In genomic region chr2:160411167-160411566, GRCh38 we compare ENCODE assay signal across 8 cellular contexts.
DNase-seq lines count a peak whose midpoint lies in the region; ATAC-seq and TF ChIP-seq lines count a peak whose summit lies in the region.

No MANE protein-coding gene starts in this region.

- H3K4me3 ChIP-seq in GM08714 (ENCODE audit: low read length) (peak overlapping the region; percentile 21; the same call in 1 of the 2 replicates), HL-60 (replicated peaks; ENCODE audit: insufficient read depth, low read length) (no peak overlapping the region), HAP-1 (no peak overlapping the region)

- H3K4me3 Mint-ChIP-seq in activated CD4-positive, alpha-beta T cell treated with anti-CD3 and anti-CD28 coated beads, Interleukin-2, amount 10 ng/mL, durations not matched to agents 7 days and 5 days = peak overlapping the region; percentile 57

- no peaks in the 10 kb centered on the region for H3K9me3 Mint-ChIP-seq in activated CD4-positive, alpha-beta T cell treated with anti-CD3 and anti-CD28 coated beads, Interleukin-2, amount 10 ng/mL, durations not matched to agents 7 days and 5 days

- peak; percentile 23 for ATAC-seq in left lobe of liver
- no peak for ATAC-seq in HG02938 (IDR thresholded peaks at IDR 0.05; ENCODE audit: unreplicated experiment)

- POLR2A ChIA-PET in activated CD4-positive, alpha-beta T cell treated with anti-CD3 and anti-CD28 coated beads, Interleukin-2, amount 10 ng/mL, durations not matched to agents 7 days and 5 days (lab: Charles Lee) = no interaction called here
- POLR2A ChIA-PET in GM10248 (lab: Yijun Ruan, JAX) = no interaction called here

- H3K9me3 ChIP-seq in HAP-1 = no peaks in the 10 kb centered on the region

- no peaks in the 10 kb centered on the region for H3K36me3 ChIP-seq in HAP-1 (replicated peaks)

- peaks cover 26% of the 10 kb centered on the region for H3K36me3 Mint-ChIP-seq in activated CD4-positive, alpha-beta T cell treated with anti-CD3 and anti-CD28 coated beads, Interleukin-2, amount 10 ng/mL, durations not matched to agents 7 days and 5 days (ENCODE audit: low read depth)

- H3K4me1 Mint-ChIP-seq in activated CD4-positive, alpha-beta T cell treated with anti-CD3 and anti-CD28 coated beads, Interleukin-2, amount 10 ng/mL, durations not matched to agents 7 days and 5 days = peaks cover 69% of the 10 kb centered on the region

- H3K27me3 ChIP-seq in HL-60 (ENCODE audit: insufficient read depth, poor library complexity, severe bottlenecking) (no peaks in the 10 kb centered on the region), HAP-1 (ENCODE audit: low read depth) (no peaks in the 10 kb centered on the region)

- peak overlapping the region; percentile 94 for H3K27ac Mint-ChIP-seq in activated CD4-positive, alpha-beta T cell treated with anti-CD3 and anti-CD28 coated beads, Interleukin-2, amount 10 ng/mL, durations not matched to agents 7 days and 5 days

- DNase-seq in HL-60 (ENCODE audit: low read depth in 1 of 2, low spot score in 1 of 2) = peak; percentile 26 to 70
- peak; percentile 57 for DNase-seq in activated CD4-positive, alpha-beta T cell treated with anti-CD3 and anti-CD28 coated beads, Interleukin-2, amount 10 ng/mL, durations not matched to agents 7 days and 5 days
- DNase-seq in left lobe of liver (ENCODE audit: low spot score) = no peak
- DNase-seq in T1000 (lab: John Stamatoyannopoulos, UW) = no peak
- DNase-seq in HAP-1 (ENCODE audit: low spot score in 2 of 2) = no peak
- DNase-seq in GM10248 (ENCODE audit: extremely low spot score) = no peak

- H3K27me3 Mint-ChIP-seq in activated CD4-positive, alpha-beta T cell treated with anti-CD3 and anti-CD28 coated beads, Interleukin-2, amount 10 ng/mL, durations not matched to agents 7 days and 5 days = no peaks in the 10 kb centered on the region

- H3K4me1 ChIP-seq in HAP-1 = peaks cover 13% of the 10 kb centered on the region

- CTCF ChIA-PET in activated CD4-positive, alpha-beta T cell treated with anti-CD3 and anti-CD28 coated beads, Interleukin-2, amount 10 ng/mL, durations not matched to agents 7 days and 5 days (lab: Charles Lee) = interaction anchor here (1.0 to 1.5 kb wide), 3 partner anchors 9 to 138 kb away, joined by 3 to 4 read pairs (median 3); no protein-coding TSS in a partner anchor
- CTCF ChIA-PET in GM10248 (lab: Yijun Ruan, JAX) = interaction anchor here (1.2 to 1.5 kb wide), 2 partner anchors 18 to 653 kb away, joined by 3 to 5 read pairs; no protein-coding TSS in a partner anchor

- in situ Hi-C loops in HAP-1 (cut with MboI; ENCODE audit: low sequenced_read_pairs) = no loop called here

- no peak for TF ChIP-seq CTCF in HL-60 (IDR thresholded peaks at IDR 0.05; ENCODE audit: insufficient read depth, low read length)
- no peak for TF ChIP-seq CTCF in GM10248 (IDR thresholded peaks at IDR 0.05; ENCODE audit: control extremely low read depth, extremely low read depth, low read depth, missing control alignments)

- H3K27ac ChIP-seq in HL-60 (replicated peaks) = peak overlapping the region; percentile 24

Comparison
In these comparisons a context has a peak if more than half of its experiments do, and no peak if none do; other contexts are left out.
1. DNase-seq: peak in HL-60 (2 of 2) and activated CD4-positive, alpha-beta T cell treated with anti-CD3 and anti-CD28 coated beads, Interleukin-2, amount 10 ng/mL, durations not matched to agents 7 days and 5 days (single experiment); none in left lobe of liver (single experiment), T1000 (single experiment), HAP-1 (0 of 2) and GM10248 (single experiment).